ENCODE assay signal across 7 cellular contexts in genomic region chr4:177308842-177309524, GRCh38. TPM values are rescaled to one million over a fixed set of nuclear protein-coding genes. Genes with fewer than 3 reads are reported as not detected.
DNase-seq lines count a peak whose midpoint lies in the region; ATAC-seq and TF ChIP-seq lines count a peak whose summit lies in the region.

No MANE protein-coding gene starts in this region.

- H3K27ac ChIP-seq in OCI-LY3 (ENCODE audit: low read length) (no peak overlapping the region), esophagus (ENCODE audit: low read depth in 2 of 2, low read length in 1 of 2) (no peak overlapping the region), smooth muscle cell (ENCODE audit: low read depth) (no peak overlapping the region)

- H2AFZ ChIP-seq in OCI-LY3 (ENCODE audit: low read depth, low read length) (peak overlapping the region; percentile 99), smooth muscle cell (ENCODE audit: low read depth) (peak overlapping the region; percentile 96)

- DNase-seq in smooth muscle cell (lab: John Stamatoyannopoulos, UW; ENCODE audit: unreplicated experiment) (no peak), NCI-H82 treated with DMSO at 0.1 percent for 48 hours (lab: John Stamatoyannopoulos, UW; ENCODE audit: unreplicated experiment) (no peak), left lobe of liver (ENCODE audit: low spot score) (no peak)

- H3K36me3 ChIP-seq in OCI-LY3 (replicated peaks; ENCODE audit: low read depth, low read length) (peaks cover 15% of the 10 kb centered on the region), esophagus (ENCODE audit: control insufficient read depth in 2 of 2, insufficient read depth in 2 of 2, low read length in 1 of 2) (no peaks in the 10 kb centered on the region), smooth muscle cell (ENCODE audit: low read depth) (no peaks in the 10 kb centered on the region)

- peak overlapping the region; percentile 81 for H3K9ac ChIP-seq in OCI-LY3 (ENCODE audit: low read length)
- H3K9ac ChIP-seq in smooth muscle cell (ENCODE audit: low read depth): no peak overlapping the region

- H3K9me3 ChIP-seq in OCI-LY3 (ENCODE audit: insufficient read depth, low read length) (no peaks in the 10 kb centered on the region), esophagus (ENCODE audit: control insufficient read depth in 2 of 2, insufficient read depth in 1 of 2, low read depth in 1 of 2, low read length in 1 of 2) (no peaks in the 10 kb centered on the region), smooth muscle cell (replicated peaks; ENCODE audit: low read depth) (no peaks in the 10 kb centered on the region)

- H3K4me2 ChIP-seq in OCI-LY3 (ENCODE audit: low read length) (peak overlapping the region; percentile 74), smooth muscle cell (peak overlapping the region; percentile 86)

- H3K4me1 ChIP-seq in OCI-LY3 (ENCODE audit: low read length) (peaks cover 19% of the 10 kb centered on the region), esophagus (ENCODE audit: control insufficient read depth in 2 of 2, insufficient read depth in 2 of 2, low read length in 1 of 2) (no peaks in the 10 kb centered on the region), smooth muscle cell (ENCODE audit: low read depth) (peaks cover 7% of the 10 kb centered on the region)

- H3F3A ChIP-seq in smooth muscle cell (ENCODE audit: low read depth): no peaks in the 10 kb centered on the region

- H3K79me2 ChIP-seq in OCI-LY3 (ENCODE audit: low read length) (peaks cover 42% of the 10 kb centered on the region), smooth muscle cell (ENCODE audit: low read depth) (peaks cover 8% of the 10 kb centered on the region)

- ATAC-seq in GM21526 (IDR thresholded peaks at IDR 0.05; ENCODE audit: low FRiP score, unreplicated experiment): peak; percentile 3
- no peak for ATAC-seq in HG02571 (IDR thresholded peaks at IDR 0.05; ENCODE audit: unreplicated experiment)
- no peak for ATAC-seq in left lobe of liver

- H4K20me1 ChIP-seq in OCI-LY3 (ENCODE audit: insufficient read depth, low read length): no peaks in the 10 kb centered on the region
- no peaks in the 10 kb centered on the region for H4K20me1 ChIP-seq in smooth muscle cell (ENCODE audit: low read depth)

- TF ChIP-seq CTCF in OCI-LY3 (IDR thresholded peaks at IDR 0.05; ENCODE audit: low read depth, low read length): no peak
- TF ChIP-seq CTCF in smooth muscle cell (IDR thresholded peaks at IDR 0.05; ENCODE audit: borderline replicate concordance, insufficient read depth, poor library complexity, severe bottlenecking): no peak

- WGBS in esophagus, 2 donors: 47 to 50% methylated on average over 8 of the region's 8 CpGs
- 72% methylated on average over 8 of the region's 8 CpGs for WGBS in smooth muscle cell (ENCODE audit: low lambda C conversion rate)

- H3K27me3 ChIP-seq in OCI-LY3 (ENCODE audit: low read depth, low read length) (no peaks in the 10 kb centered on the region), esophagus (ENCODE audit: control insufficient read depth in 1 of 2, insufficient read depth in 2 of 2, low read length in 2 of 2) (no peaks in the 10 kb centered on the region), smooth muscle cell (ENCODE audit: low read depth) (no peaks in the 10 kb centered on the region)

- H3K4me3 ChIP-seq in OCI-LY3 (ENCODE audit: low read length) (peak overlapping the region; percentile 88), esophagus (ENCODE audit: low read depth in 1 of 2, low read length in 2 of 2) (peak overlapping the region; percentile 70 to 74), smooth muscle cell (peak overlapping the region; percentile 75)

RNA-seq across cellular contexts. Expression of gene NEIL3, which starts 0.7 kb away (rescaled TPM):
- polyA plus RNA-seq in esophagus (1 to 10 TPM; 1.0 to 1.9 TPM), smooth muscle cell (1.2 and 2.7 TPM in 2 replicates)
- total RNA-seq in smooth muscle cell (3.7 and 4.9 TPM in 2 replicates), left lobe of liver (0.08 TPM)
